Comparison of ENCODE assay signal across 18 cellular contexts in genomic region chr7:1450431-1450830, GRCh38.
"Had no signal": no experiment of that assay in that cellular context is flagged by ENCODE, and none has a peak within 500 bp of the region (broad histone marks: within the 10 kb centered on the region; RNA-seq: fewer than 3 reads in every experiment).

No MANE protein-coding gene starts in this region.

- ATAC-seq: activated T-cell treated with anti-CD3 and anti-CD28 coated beads, Interleukin-2, amount 50 U/mL, for 72 hours; effector memory CD8-positive, alpha-beta T cell; foreskin keratinocyte; left lung had no signal

- H3K4me3 Mint-ChIP-seq: activated naive CD4-positive, alpha-beta T cell treated with anti-CD3 and anti-CD28 coated beads, Interleukin-2, amount 50 U/mL, for 24 hours; activated T-cell treated with anti-CD3 and anti-CD28 coated beads, Interleukin-2, amount 50 U/mL, for 72 hours; effector memory CD8-positive, alpha-beta T cell had no signal

- H3K36me3 Mint-ChIP-seq: activated naive CD4-positive, alpha-beta T cell treated with anti-CD3 and anti-CD28 coated beads, Interleukin-2, amount 50 U/mL, for 24 hours had no signal

- H3K9me3 ChIP-seq: adrenal gland, left lung, stomach had no signal

- H3K4me3 ChIP-seq: adrenal gland, left lung, skin epidermis, stomach had no signal

- H3K4me1 Mint-ChIP-seq: activated naive CD4-positive, alpha-beta T cell treated with anti-CD3 and anti-CD28 coated beads, Interleukin-2, amount 50 U/mL, for 24 hours had no signal

- H3K9me3 Mint-ChIP-seq: activated naive CD4-positive, alpha-beta T cell treated with anti-CD3 and anti-CD28 coated beads, Interleukin-2, amount 50 U/mL, for 24 hours; activated T-cell treated with anti-CD3 and anti-CD28 coated beads, Interleukin-2, amount 50 U/mL, for 72 hours; effector memory CD8-positive, alpha-beta T cell had no signal

- H3K27me3 Mint-ChIP-seq: activated naive CD4-positive, alpha-beta T cell treated with anti-CD3 and anti-CD28 coated beads, Interleukin-2, amount 50 U/mL, for 24 hours; effector memory CD8-positive, alpha-beta T cell; progenitor cell of endocrine pancreas had no signal

- H3K27me3 ChIP-seq: adrenal gland, foreskin keratinocyte, left lung, stomach had no signal

- H3K27ac ChIP-seq: foreskin keratinocyte, left lung, skin epidermis, WERI-Rb-1 had no signal

- H3K36me3 ChIP-seq: WERI-Rb-1 had no signal

- DNase-seq: activated CD4-positive, alpha-beta T cell treated with anti-CD3 and anti-CD28 coated beads for 1 hour; activated CD8-positive, alpha-beta memory T cell treated with anti-CD3 and anti-CD28 coated beads for 24 hours; activated effector memory CD4-positive, alpha-beta T cell treated with anti-CD3 and anti-CD28 coated beads, Interleukin-2, amount 50 U/mL, for 16 hours; activated T-cell treated with anti-CD3 and anti-CD28 coated beads, Interleukin-2, amount 50 U/mL, for 72 hours; adrenal gland; dermis blood vessel endothelial cell; effector memory CD8-positive, alpha-beta T cell; foreskin keratinocyte; left lung; midbrain; stimulated activated CD4-positive, alpha-beta T cell treated with anti-CD3 and anti-CD28 coated beads, Interleukin-15, amount 100 ng/mL, for 24 hours; stimulated activated CD4-positive, alpha-beta T cell treated with anti-CD3 and anti-CD28 coated beads, Interleukin-2, amount 100 ng/mL, for 48 hours; stomach; SW 1271; WERI-Rb-1 had no signal

- H3K27ac Mint-ChIP-seq: activated naive CD4-positive, alpha-beta T cell treated with anti-CD3 and anti-CD28 coated beads, Interleukin-2, amount 50 U/mL, for 24 hours; activated T-cell treated with anti-CD3 and anti-CD28 coated beads, Interleukin-2, amount 50 U/mL, for 72 hours; effector memory CD8-positive, alpha-beta T cell; progenitor cell of endocrine pancreas had no signal
